In the genomic region with DNA sequence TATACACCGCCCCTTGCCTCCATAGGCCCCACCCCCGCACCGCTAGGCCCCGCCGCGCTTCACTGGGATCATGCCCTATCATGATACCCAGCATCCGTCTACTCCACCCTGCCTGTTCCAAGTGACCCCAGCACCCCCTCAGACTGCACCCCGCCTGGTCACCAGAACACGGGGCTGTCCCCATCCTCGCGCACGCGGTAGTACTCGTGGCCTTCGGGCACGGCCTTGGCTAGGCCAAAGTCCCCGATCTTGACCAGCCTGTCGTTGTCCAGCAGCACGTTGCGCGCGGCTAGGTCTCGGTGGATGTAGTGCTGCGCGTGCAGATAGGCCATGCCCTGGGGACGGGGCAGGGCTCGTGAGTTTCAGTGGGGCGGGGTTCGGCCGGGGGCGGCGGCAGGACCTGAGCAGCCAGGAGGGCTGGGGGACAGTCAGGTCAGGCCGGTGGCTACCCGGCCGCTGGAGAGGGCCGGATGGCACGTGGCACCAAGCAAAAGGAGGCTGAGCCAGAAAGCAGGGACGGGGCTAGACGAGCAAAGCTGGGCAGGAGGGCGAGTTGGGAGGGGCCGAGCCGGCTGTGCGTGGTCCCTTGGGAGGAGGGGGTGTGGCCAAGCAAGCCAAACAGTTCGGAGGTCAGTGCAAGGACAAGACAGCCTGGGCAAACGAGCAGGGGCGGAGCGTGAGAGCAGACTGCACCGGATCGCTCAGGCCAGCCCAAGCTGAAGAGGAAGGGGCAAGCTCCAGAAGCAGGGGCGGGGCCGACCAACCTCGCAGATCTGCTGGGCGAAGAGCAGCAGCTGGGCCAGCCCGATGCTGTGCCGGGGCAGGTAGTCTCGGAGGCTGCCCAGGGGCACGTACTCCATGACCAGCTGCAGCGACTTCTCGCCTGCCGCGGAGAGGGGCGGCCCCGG, we compare ENCODE assay signal across 10 cellular contexts. TPM values are rescaled to one million over a fixed set of nuclear protein-coding genes. Genes with fewer than 3 reads are reported as not detected.
DNase-seq lines count a peak whose midpoint lies in the region; ATAC-seq and TF ChIP-seq lines count a peak whose summit lies in the region.
"Had no signal": no experiment of that assay in that cellular context is flagged by ENCODE, and none has a peak within 500 bp of the region (broad histone marks: within the 10 kb centered on the region; RNA-seq: fewer than 3 reads in every experiment).

No MANE protein-coding gene starts in this region.

- H3K9me3 Mint-ChIP-seq in MCF 10A (ENCODE audit: unreplicated experiment): no peaks in the 10 kb centered on the region

- peak overlapping the region; percentile 28 to 88 (median 85) for H3K27ac ChIP-seq in right lobe of liver
- peak overlapping the region; percentile 24 to 82 (median 73) for H3K27ac ChIP-seq in thyroid gland

- ATAC-seq in right lobe of liver: peak; percentile 81 to 92 (median 87)

- POLR2A ChIA-PET in MCF 10A (lab: Yijun Ruan, JAX): no interaction called here

- no peaks in the 10 kb centered on the region for H3K4me1 Mint-ChIP-seq in MCF 10A (ENCODE audit: insufficient read depth, unreplicated experiment)

- BruUV-seq in MCF 10A (replicated peaks; lab: Mats Ljungman, UMichigan): no TSS peak

- TF ChIP-seq CTCF in right lobe of liver (IDR thresholded peaks at IDR 0.05) (no peak), thyroid gland (IDR thresholded peaks at IDR 0.05) (no peak), MCF 10A (IDR thresholded peaks at IDR 0.05; ENCODE audit: unreplicated experiment) (no peak)

- intact Hi-C loops in right lobe of liver (cut with DNase I) (no loop called here), thyroid gland (cut with DNase I) (no loop called here), MCF 10A (cut with micrococcal nuclease) (no loop called here)

- H3K27me3 ChIP-seq in right lobe of liver: no peaks in the 10 kb centered on the region
- no peaks in the 10 kb centered on the region for H3K27me3 ChIP-seq in thyroid gland

- peaks cover 0 to 32% (median 8%) of the 10 kb centered on the region in 4 donors for H3K36me3 ChIP-seq in right lobe of liver
- peaks cover 4 to 12% of the 10 kb centered on the region in 2 donors for H3K36me3 ChIP-seq in thyroid gland

- peaks cover 0 to 17% (median 4%) of the 10 kb centered on the region in 4 donors for H3K4me1 ChIP-seq in right lobe of liver
- peaks cover 10 to 12% of the 10 kb centered on the region in 2 donors for H3K4me1 ChIP-seq in thyroid gland

- TF ChIP-seq POLR2A in right lobe of liver (IDR thresholded peaks at IDR 0.05): no peak
- peak in 1 of 2 donors; percentile 59 for TF ChIP-seq POLR2A in thyroid gland (IDR thresholded peaks at IDR 0.05)

- H3K27ac Mint-ChIP-seq in MCF 10A (ENCODE audit: low read depth, unreplicated experiment): no peak overlapping the region

- H3K9me3 ChIP-seq in right lobe of liver (no peaks in the 10 kb centered on the region), thyroid gland (no peaks in the 10 kb centered on the region)

- 43% methylated on average over 37 of the region's 63 CpGs for WGBS in right lobe of liver (ENCODE audit: insufficient coverage, low coverage, low lambda C conversion rate, missing lambda C conversion rate)
- WGBS in thyroid gland, 2 donors: 53 to 63% methylated on average over 41 to 42 of the region's 63 CpGs

- H3K4me3 ChIP-seq in right lobe of liver (peak overlapping the region; percentile 14 to 49 (median 41)), thyroid gland (replicated peaks in 1 of 3) (no peak overlapping the region)

- peaks cover 51% of the 10 kb centered on the region for H3K36me3 Mint-ChIP-seq in MCF 10A (ENCODE audit: insufficient read depth, unreplicated experiment)

- DNase-seq in NCI-H82 (lab: John Stamatoyannopoulos, UW): peak; percentile 97
- DNase-seq in fibroblast of the conjunctiva (ENCODE audit: low read depth): peak; percentile 64
- peak; percentile 83 to 96 (median 93) for DNase-seq in right lobe of liver
- peak; percentile 93 to 94 for DNase-seq in thyroid gland
- no peak for DNase-seq in NCI-H69 (lab: John Stamatoyannopoulos, UW)
- DNase-seq in Kasumi-1 (lab: John Stamatoyannopoulos, UW): no peak
- no peak for DNase-seq in glomerular visceral epithelial cell (ENCODE audit: extremely low spot score)
- no peak for DNase-seq in MCF 10A (ENCODE audit: unreplicated experiment)
- DNase-seq: activated CD4-positive, alpha-beta T cell treated with anti-CD3 and anti-CD28 coated beads, Interleukin-2, amount 50 U/mL, for 4 hours; NCI-H510A treated with DMSO at 0.1 percent for 48 hours had no signal

- no peaks in the 10 kb centered on the region for H3K27me3 Mint-ChIP-seq in MCF 10A (ENCODE audit: insufficient read depth, unreplicated experiment)

- no peak overlapping the region for H3K4me3 Mint-ChIP-seq in MCF 10A (ENCODE audit: unreplicated experiment)

- CTCF ChIA-PET in MCF 10A (lab: Yijun Ruan, JAX): interaction anchor here (0.6 to 0.8 kb wide), 2 partner anchors 17 to 37 kb away, joined by 3 to 4 read pairs; no protein-coding TSS in a partner anchor

RNA-seq across cellular contexts. Expression of a gene that starts 13.6 kb away (rescaled TPM):
- total RNA-seq in right lobe of liver (10 to 100 TPM; 11.4 to 35.5 (median 22.4) TPM), thyroid gland (1 to 10 TPM; 5.5 to 8.5 (median 5.8) TPM), MCF 10A (2022) (7.6 and 7.9 TPM in 2 replicates)

RNA-seq across cellular contexts. Expression of a gene that starts 19.7 kb away (rescaled TPM):
- total RNA-seq in right lobe of liver (1 to 10 TPM; 5.2 to 9.5 (median 7.1) TPM), thyroid gland (10 to 100 TPM; 18.3 to 52.0 (median 39.1) TPM), MCF 10A (2022) (31.5 and 36.1 TPM in 2 replicates)

RNA-seq across cellular contexts. Expression of a gene that starts 27.4 kb away (rescaled TPM):
- 100 to 1,000 TPM in 1 of 6 experiments, 10 to 100 TPM in 5; 63.9 to 106 (median 72.9) TPM for total RNA-seq in right lobe of liver
- 100 to 1,000 TPM in 1 of 4 donors, 10 to 100 TPM in 3; 59.1 to 127 (median 70.3) TPM for total RNA-seq in thyroid gland
- total RNA-seq in MCF 10A (2022): 75.0 and 83.7 TPM in 2 replicates

RNA-seq across cellular contexts. Expression of a gene that starts 37.2 kb away (rescaled TPM):
- total RNA-seq in right lobe of liver: 10 to 100 TPM in 4 of 6 experiments, 1 to 10 TPM in 2; 8.9 to 17.1 (median 10.7) TPM
- 10 to 100 TPM; 22.8 to 44.8 (median 33.3) TPM for total RNA-seq in thyroid gland
- 30.2 and 30.3 TPM in 2 replicates for total RNA-seq in MCF 10A (2022)

RNA-seq across cellular contexts. Expression of a gene that starts 43.4 kb away (rescaled TPM):
- total RNA-seq in right lobe of liver: 1 to 10 TPM in 5 of 6 experiments, under 1 TPM in 1; 0.62 to 4.4 (median 1.5) TPM
- total RNA-seq in thyroid gland: 1 to 10 TPM in 3 of 4 donors, under 1 TPM in 1; 0.75 to 8.8 (median 2.2) TPM
- total RNA-seq in MCF 10A (2022): 3.8 and 4.9 TPM in 2 replicates

Comparison
In these comparisons a context has a peak if more than half of its experiments do, and no peak if none do; other contexts are left out.
1. DNase-seq: peak in NCI-H82 (single experiment), fibroblast of the conjunctiva (single experiment), right lobe of liver (3 of 3) and thyroid gland (2 of 2); none in NCI-H69 (single experiment), Kasumi-1 (0 of 2), glomerular visceral epithelial cell (single experiment) and MCF 10A (single experiment).
2. H3K4me3 ChIP-seq: peak in right lobe of liver (3 of 3); none in thyroid gland (0 of 3).